1 cellular context compared by ENCODE assay signal in genomic region chr14:65472189-65472588, GRCh38.
TF ChIP-seq lines count a peak whose summit lies in the region.

No MANE protein-coding gene starts in this region.

TF ChIP-seq in WTC11, 78 proteins besides CTCF, POLR2A, EP300 and RAD21 (continued from another document):
- TF ChIP-seq ZNF232 (CRISPR knock-in tag; IDR thresholded peaks at IDR 0.05) (no peak), ZNF281 (CRISPR knock-in tag; IDR thresholded peaks at IDR 0.05) (no peak)
